ENCODE assay signal across 8 cellular contexts in the genomic region with DNA sequence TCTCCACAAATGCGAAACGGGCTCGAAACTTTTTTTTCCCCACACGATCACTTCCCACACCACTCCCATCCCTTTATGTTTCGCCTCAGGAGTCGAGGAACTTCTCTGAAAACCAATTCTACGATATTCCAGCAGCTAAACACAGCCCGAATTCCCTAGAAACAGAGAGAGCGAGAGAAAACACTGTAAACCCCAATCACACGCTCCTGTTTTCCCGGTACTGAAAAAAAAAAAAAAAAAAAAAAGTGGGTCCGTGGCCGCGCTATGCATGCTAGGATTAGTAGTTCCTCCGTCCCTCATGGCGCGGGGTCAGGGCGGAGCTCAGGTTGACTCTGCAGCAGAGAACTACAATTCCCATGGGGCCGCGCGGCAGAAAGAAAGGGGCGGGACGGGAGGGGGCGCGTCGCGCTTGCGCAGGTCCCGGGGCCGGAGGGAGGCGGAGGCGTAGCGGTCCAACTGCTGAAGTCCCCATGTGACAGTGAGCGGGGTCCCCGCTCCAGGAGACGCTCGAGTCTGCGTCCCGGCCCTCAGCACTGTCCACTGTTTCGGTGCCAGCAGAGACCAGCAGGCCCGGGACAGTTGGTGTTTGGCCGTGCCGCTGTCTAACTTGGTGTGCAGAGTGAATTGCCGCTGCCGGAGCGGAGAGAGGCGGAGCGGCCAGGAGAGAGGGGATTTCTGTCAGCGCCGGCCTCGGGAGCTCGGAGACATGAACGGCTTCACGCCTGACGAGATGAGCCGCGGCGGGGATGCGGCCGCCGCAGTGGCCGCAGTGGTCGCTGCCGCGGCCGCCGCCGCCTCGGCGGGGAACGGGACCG. TPM values are rescaled to one million over a fixed set of nuclear protein-coding genes. Genes with fewer than 3 reads are reported as not detected.
DNase-seq lines count a peak whose midpoint lies in the region; ATAC-seq and TF ChIP-seq lines count a peak whose summit lies in the region.

A gene with protein sequence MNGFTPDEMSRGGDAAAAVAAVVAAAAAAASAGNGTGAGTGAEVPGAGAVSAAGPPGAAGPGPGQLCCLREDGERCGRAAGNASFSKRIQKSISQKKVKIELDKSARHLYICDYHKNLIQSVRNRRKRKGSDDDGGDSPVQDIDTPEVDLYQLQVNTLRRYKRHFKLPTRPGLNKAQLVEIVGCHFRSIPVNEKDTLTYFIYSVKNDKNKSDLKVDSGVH (plus strand): TSS at position 478 of the 815 bp plus-strand sequence. CDS start 229 bp downstream, at position 707.

- peaks cover 16% of the 10 kb centered on the region for H3K27me3 Mint-ChIP-seq in GM23338 (ENCODE audit: insufficient read depth, low read depth, poor library complexity)
- H3K27me3 Mint-ChIP-seq in naive B cell: peaks cover 0 to 4% (median 0%) of the 10 kb centered on the region in 3 donors
- peaks cover 9% of the 10 kb centered on the region for H3K27me3 Mint-ChIP-seq in stimulated activated memory B cell treated with anti-CD40 and anti-IgM and Interleukin-4, amounts not matched to agents 10 μg/mL and 1 μg/mL and 100 μg/mL, for 72 hours

- H3K36me3 ChIP-seq in DOHH2 (ENCODE audit: control insufficient read depth, low read length) (peaks cover 29% of the 10 kb centered on the region), GM23338 (ENCODE audit: insufficient read depth) (no peaks in the 10 kb centered on the region)

- H3K9me3 ChIP-seq in DOHH2 (ENCODE audit: control insufficient read depth, insufficient read depth, low read length): no peaks in the 10 kb centered on the region

- H3K36me3 Mint-ChIP-seq in GM23338 (ENCODE audit: low read depth) (peaks cover 3% of the 10 kb centered on the region; the same call in 1 of the 3 replicates), naive B cell (no peaks in the 10 kb centered on the region)
- H3K36me3 Mint-ChIP-seq in stimulated activated memory B cell treated with anti-CD40 and anti-IgM and Interleukin-4, amounts not matched to agents 10 μg/mL and 1 μg/mL and 100 μg/mL, for 72 hours: no peaks in the 10 kb centered on the region

- H3K9me2 ChIP-seq in DOHH2 (replicated peaks; ENCODE audit: control insufficient read depth, low read length) (no peaks in the 10 kb centered on the region), GM23338 (ENCODE audit: insufficient read depth) (no peaks in the 10 kb centered on the region)

- peaks cover 12% of the 10 kb centered on the region for H3K4me1 Mint-ChIP-seq in GM23338
- H3K4me1 Mint-ChIP-seq in naive B cell: peaks cover 19 to 22% (median 19%) of the 10 kb centered on the region in 3 donors
- H3K4me1 Mint-ChIP-seq in stimulated activated memory B cell treated with anti-CD40 and anti-IgM and Interleukin-4, amounts not matched to agents 10 μg/mL and 1 μg/mL and 100 μg/mL, for 72 hours: peaks cover 21% of the 10 kb centered on the region

- peak within 1 kb of the TSS; percentile 95 for H3K27ac Mint-ChIP-seq in GM23338
- H3K27ac Mint-ChIP-seq in naive B cell: peak within 1 kb of the TSS; percentile 94 to 99 (median 99)
- peak within 1 kb of the TSS; percentile 83 for H3K27ac Mint-ChIP-seq in stimulated activated memory B cell treated with anti-CD40 and anti-IgM and Interleukin-4, amounts not matched to agents 10 μg/mL and 1 μg/mL and 100 μg/mL, for 72 hours

- H3K27me3 ChIP-seq in DOHH2 (ENCODE audit: control insufficient read depth, low read length) (no peaks in the 10 kb centered on the region), GM23338 (ENCODE audit: insufficient read depth) (peaks cover 17% of the 10 kb centered on the region; the same call in 1 of the 2 replicates)

- DNase-seq in GM23338 (ENCODE audit: low spot score) (peak; percentile 99), LHCN-M2 (ENCODE audit: low read depth) (peak; percentile 99), RPMI8226 (peak; percentile 94), fibroblast of gingiva (ENCODE audit: low read depth) (peak; percentile 99), naive B cell (peak; percentile 90)
- DNase-seq in activated T-helper 1 cell treated with anti-CD3 and anti-CD28 coated beads, Interleukin-2, amount 50 U/mL, for 16 hours (ENCODE audit: low read depth in 1 of 2, low spot score in 1 of 2): peak; percentile 93 to 96

- H3K4me1 ChIP-seq in DOHH2 (ENCODE audit: control insufficient read depth, low read length) (peaks cover 34% of the 10 kb centered on the region), GM23338 (ENCODE audit: insufficient read depth) (peaks cover 7% of the 10 kb centered on the region)

- H3K79me2 ChIP-seq in DOHH2 (ENCODE audit: control insufficient read depth, low read length) (peaks cover 50% of the 10 kb centered on the region), GM23338 (replicated peaks; ENCODE audit: insufficient read depth) (peaks cover 13% of the 10 kb centered on the region)

- H3K4me3 Mint-ChIP-seq in GM23338 (peak within 1 kb of the TSS; percentile 97), naive B cell (peak within 1 kb of the TSS; percentile 90 to 100 (median 99))
- H3K4me3 Mint-ChIP-seq in stimulated activated memory B cell treated with anti-CD40 and anti-IgM and Interleukin-4, amounts not matched to agents 10 μg/mL and 1 μg/mL and 100 μg/mL, for 72 hours: peak within 1 kb of the TSS; percentile 100

- peak; percentile 84 for ATAC-seq in GM23338
- peak; percentile 81 to 83 for ATAC-seq in naive B cell (ENCODE audit: low read depth in 2 of 2)
- ATAC-seq in stimulated activated memory B cell treated with anti-CD40 and anti-IgM and Interleukin-4, amounts not matched to agents 10 μg/mL and 1 μg/mL and 100 μg/mL, for 72 hours: peak; percentile 95

- peak within 1 kb of the TSS; percentile 90 for H3K4me2 ChIP-seq in DOHH2 (ENCODE audit: low read length)
- peak within 1 kb of the TSS; percentile 84 for H3K4me2 ChIP-seq in GM23338

- H3K27ac ChIP-seq in DOHH2 (ENCODE audit: low read depth, low read length) (peak within 1 kb of the TSS; percentile 91), GM23338 (ENCODE audit: low read depth) (peak within 1 kb of the TSS; percentile 71)

- H3F3A ChIP-seq in DOHH2 (ENCODE audit: control insufficient read depth, insufficient read depth): peaks cover 9% of the 10 kb centered on the region
- 0 out of 2 replicates have a peak, but pooled peaks cover 2% of the 10 kb centered on the region for H3F3A ChIP-seq in GM23338 (replicated peaks; ENCODE audit: low read depth)

- H4K20me1 ChIP-seq in DOHH2 (ENCODE audit: control insufficient read depth, insufficient read depth, low read depth, low read length) (no peaks in the 10 kb centered on the region; the same call in 1 of the 2 replicates), GM23338 (replicated peaks; ENCODE audit: insufficient read depth) (no peaks in the 10 kb centered on the region)

- TF ChIP-seq CTCF in DOHH2 (IDR thresholded peaks at IDR 0.05; ENCODE audit: low read depth, low read length, poor library complexity, severe bottlenecking) (no peak), GM23338 (conservative IDR thresholded peaks at IDR 0.05; ENCODE audit: low read depth in 2 of 2) (no peak)

- no peaks in the 10 kb centered on the region; the same call in 2 of the 3 replicates for H3K9me3 Mint-ChIP-seq in GM23338
- H3K9me3 Mint-ChIP-seq in naive B cell: no peaks in the 10 kb centered on the region
- H3K9me3 Mint-ChIP-seq in stimulated activated memory B cell treated with anti-CD40 and anti-IgM and Interleukin-4, amounts not matched to agents 10 μg/mL and 1 μg/mL and 100 μg/mL, for 72 hours: no peaks in the 10 kb centered on the region

- peak within 1 kb of the TSS; percentile 87 for H3K4me3 ChIP-seq in DOHH2 (ENCODE audit: low read length)
- peak within 1 kb of the TSS; percentile 85 for H3K4me3 ChIP-seq in GM23338

- H2AFZ ChIP-seq in GM23338: peak within 1 kb of the TSS; percentile 85

TF ChIP-seq in GM23338, 12 proteins besides CTCF, POLR2A, EP300 and RAD21 (continues in another document):
- TF ChIP-seq POLR2AphosphoS5 (IDR thresholded peaks at IDR 0.05; ENCODE audit: low read depth): peak; percentile 96
- peak; percentile 56 for TF ChIP-seq CREB1 (CRISPR knock-in tag; IDR thresholded peaks at IDR 0.05; ENCODE audit: low read depth)
- TF ChIP-seq ZNF331 (CRISPR knock-in tag; IDR thresholded peaks at IDR 0.05; ENCODE audit: low read depth): no peak
- no peak for TF ChIP-seq EZH2 (IDR thresholded peaks at IDR 0.05; ENCODE audit: low read depth, unreplicated experiment)
- TF ChIP-seq, protein P1, sequence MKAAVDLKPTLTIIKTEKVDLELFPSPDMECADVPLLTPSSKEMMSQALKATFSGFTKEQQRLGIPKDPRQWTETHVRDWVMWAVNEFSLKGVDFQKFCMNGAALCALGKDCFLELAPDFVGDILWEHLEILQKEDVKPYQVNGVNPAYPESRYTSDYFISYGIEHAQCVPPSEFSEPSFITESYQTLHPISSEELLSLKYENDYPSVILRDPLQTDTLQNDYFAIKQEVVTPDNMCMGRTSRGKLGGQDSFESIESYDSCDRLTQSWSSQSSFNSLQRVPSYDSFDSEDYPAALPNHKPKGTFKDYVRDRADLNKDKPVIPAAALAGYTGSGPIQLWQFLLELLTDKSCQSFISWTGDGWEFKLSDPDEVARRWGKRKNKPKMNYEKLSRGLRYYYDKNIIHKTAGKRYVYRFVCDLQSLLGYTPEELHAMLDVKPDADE (IDR thresholded peaks at IDR 0.05): peak; percentile 92

RNA-seq across cellular contexts. Expression of the gene that starts here (rescaled TPM):
- total RNA-seq in GM23338 (2014; rRNA removed; shearing (Covaris generic)): 16.5 and 18.1 TPM in 2 replicates
- 9.3 and 24.8 TPM in 2 replicates for polyA plus RNA-seq in GM23338 (2016; fragmentation: Nextera tagmentation; extraction: Ambion mirVana)
- total RNA-seq in LHCN-M2 (2014; rRNA removed): 42.7 and 58.7 TPM in 2 replicates
- polyA plus RNA-seq in LHCN-M2 (2012): 29.5 TPM
- polyA plus RNA-seq in naive B cell (ENCODE audit: low read depth in 6 of 6): 1 to 10 TPM; 2.0 to 7.4 (median 4.5) TPM

Comparison
In these comparisons a context has a peak if more than half of its experiments do, and no peak if none do; other contexts are left out.
1. Peak in every context shown above with its lines: DNase-seq, ATAC-seq, H3K4me3 ChIP-seq and H3K27ac ChIP-seq.